In the genomic region with DNA sequence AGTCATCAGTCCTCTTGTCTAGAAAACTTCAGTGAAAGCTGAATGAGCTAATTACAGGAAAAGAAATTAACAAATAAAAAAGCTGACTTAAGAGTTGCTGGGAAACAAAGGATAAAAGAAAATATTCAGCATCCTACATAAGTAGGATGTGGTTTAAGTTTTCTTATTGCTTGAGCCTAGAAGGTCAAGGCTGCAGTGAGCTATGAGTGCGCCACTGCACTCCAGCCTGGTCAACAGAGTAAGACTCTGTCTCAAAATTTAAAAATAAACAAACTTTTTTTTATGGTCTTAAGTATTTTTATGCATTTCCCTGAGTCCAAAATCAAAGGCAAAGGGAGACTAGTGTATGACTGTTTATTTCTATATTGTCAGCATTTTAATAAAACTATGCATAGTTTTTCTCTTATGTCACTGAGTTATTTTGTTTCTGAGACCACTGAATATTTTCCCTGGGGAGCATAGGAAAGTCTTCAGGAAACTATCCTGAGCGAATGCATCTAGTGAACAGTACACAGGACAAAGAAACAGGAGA, we compare ENCODE assay signal across 2 cellular contexts.
TF ChIP-seq lines count a peak whose summit lies in the region.

No MANE protein-coding gene starts in this region.

TF ChIP-seq in A549, 52 proteins besides CTCF, POLR2A, EP300 and RAD21:
- TF ChIP-seq RCOR1 (IDR thresholded peaks at IDR 0.05; ENCODE audit: low read depth, low read length) (no peak), HOXB5 (CRISPR knock-in tag; IDR thresholded peaks at IDR 0.05) (no peak), HEYL (CRISPR knock-in tag; IDR thresholded peaks at IDR 0.05) (no peak), MAFK (IDR thresholded peaks at IDR 0.05; ENCODE audit: partially characterized antibody) (peak; percentile 7)

TF ChIP-seq in WTC11, 78 proteins besides CTCF, POLR2A, EP300 and RAD21:
- TF ChIP-seq ZBTB21 (CRISPR knock-in tag; IDR thresholded peaks at IDR 0.05; ENCODE audit: borderline replicate concordance) = no peak
- no peak for TF ChIP-seq NFE2L1 (CRISPR knock-in tag; IDR thresholded peaks at IDR 0.05)
- TF ChIP-seq, protein P1, sequence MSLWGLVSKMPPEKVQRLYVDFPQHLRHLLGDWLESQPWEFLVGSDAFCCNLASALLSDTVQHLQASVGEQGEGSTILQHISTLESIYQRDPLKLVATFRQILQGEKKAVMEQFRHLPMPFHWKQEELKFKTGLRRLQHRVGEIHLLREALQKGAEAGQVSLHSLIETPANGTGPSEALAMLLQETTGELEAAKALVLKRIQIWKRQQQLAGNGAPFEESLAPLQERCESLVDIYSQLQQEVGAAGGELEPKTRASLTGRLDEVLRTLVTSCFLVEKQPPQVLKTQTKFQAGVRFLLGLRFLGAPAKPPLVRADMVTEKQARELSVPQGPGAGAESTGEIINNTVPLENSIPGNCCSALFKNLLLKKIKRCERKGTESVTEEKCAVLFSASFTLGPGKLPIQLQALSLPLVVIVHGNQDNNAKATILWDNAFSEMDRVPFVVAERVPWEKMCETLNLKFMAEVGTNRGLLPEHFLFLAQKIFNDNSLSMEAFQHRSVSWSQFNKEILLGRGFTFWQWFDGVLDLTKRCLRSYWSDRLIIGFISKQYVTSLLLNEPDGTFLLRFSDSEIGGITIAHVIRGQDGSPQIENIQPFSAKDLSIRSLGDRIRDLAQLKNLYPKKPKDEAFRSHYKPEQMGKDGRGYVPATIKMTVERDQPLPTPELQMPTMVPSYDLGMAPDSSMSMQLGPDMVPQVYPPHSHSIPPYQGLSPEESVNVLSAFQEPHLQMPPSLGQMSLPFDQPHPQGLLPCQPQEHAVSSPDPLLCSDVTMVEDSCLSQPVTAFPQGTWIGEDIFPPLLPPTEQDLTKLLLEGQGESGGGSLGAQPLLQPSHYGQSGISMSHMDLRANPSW (CRISPR knock-in tag; conservative IDR thresholded peaks at IDR 0.05; ENCODE audit: low read depth) = no peak
- no peak for TF ChIP-seq ERG (CRISPR knock-in tag; IDR thresholded peaks at IDR 0.05)
- no peak for TF ChIP-seq SMAD3 (CRISPR knock-in tag; IDR thresholded peaks at IDR 0.05; ENCODE audit: borderline replicate concordance)
- TF ChIP-seq, protein P2, sequence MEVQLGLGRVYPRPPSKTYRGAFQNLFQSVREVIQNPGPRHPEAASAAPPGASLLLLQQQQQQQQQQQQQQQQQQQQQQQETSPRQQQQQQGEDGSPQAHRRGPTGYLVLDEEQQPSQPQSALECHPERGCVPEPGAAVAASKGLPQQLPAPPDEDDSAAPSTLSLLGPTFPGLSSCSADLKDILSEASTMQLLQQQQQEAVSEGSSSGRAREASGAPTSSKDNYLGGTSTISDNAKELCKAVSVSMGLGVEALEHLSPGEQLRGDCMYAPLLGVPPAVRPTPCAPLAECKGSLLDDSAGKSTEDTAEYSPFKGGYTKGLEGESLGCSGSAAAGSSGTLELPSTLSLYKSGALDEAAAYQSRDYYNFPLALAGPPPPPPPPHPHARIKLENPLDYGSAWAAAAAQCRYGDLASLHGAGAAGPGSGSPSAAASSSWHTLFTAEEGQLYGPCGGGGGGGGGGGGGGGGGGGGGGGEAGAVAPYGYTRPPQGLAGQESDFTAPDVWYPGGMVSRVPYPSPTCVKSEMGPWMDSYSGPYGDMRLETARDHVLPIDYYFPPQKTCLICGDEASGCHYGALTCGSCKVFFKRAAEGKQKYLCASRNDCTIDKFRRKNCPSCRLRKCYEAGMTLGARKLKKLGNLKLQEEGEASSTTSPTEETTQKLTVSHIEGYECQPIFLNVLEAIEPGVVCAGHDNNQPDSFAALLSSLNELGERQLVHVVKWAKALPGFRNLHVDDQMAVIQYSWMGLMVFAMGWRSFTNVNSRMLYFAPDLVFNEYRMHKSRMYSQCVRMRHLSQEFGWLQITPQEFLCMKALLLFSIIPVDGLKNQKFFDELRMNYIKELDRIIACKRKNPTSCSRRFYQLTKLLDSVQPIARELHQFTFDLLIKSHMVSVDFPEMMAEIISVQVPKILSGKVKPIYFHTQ (CRISPR knock-in tag; IDR thresholded peaks at IDR 0.05) = no peak
- TF ChIP-seq ESRRA (CRISPR knock-in tag; IDR thresholded peaks at IDR 0.05; ENCODE audit: borderline replicate concordance) = no peak
- TF ChIP-seq, protein P3, sequence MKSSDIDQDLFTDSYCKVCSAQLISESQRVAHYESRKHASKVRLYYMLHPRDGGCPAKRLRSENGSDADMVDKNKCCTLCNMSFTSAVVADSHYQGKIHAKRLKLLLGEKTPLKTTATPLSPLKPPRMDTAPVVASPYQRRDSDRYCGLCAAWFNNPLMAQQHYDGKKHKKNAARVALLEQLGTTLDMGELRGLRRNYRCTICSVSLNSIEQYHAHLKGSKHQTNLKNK (CRISPR knock-in tag; IDR thresholded peaks at IDR 0.05) = no peak
